Comparison of ENCODE assay signal across 28 cellular contexts in the genomic region with DNA sequence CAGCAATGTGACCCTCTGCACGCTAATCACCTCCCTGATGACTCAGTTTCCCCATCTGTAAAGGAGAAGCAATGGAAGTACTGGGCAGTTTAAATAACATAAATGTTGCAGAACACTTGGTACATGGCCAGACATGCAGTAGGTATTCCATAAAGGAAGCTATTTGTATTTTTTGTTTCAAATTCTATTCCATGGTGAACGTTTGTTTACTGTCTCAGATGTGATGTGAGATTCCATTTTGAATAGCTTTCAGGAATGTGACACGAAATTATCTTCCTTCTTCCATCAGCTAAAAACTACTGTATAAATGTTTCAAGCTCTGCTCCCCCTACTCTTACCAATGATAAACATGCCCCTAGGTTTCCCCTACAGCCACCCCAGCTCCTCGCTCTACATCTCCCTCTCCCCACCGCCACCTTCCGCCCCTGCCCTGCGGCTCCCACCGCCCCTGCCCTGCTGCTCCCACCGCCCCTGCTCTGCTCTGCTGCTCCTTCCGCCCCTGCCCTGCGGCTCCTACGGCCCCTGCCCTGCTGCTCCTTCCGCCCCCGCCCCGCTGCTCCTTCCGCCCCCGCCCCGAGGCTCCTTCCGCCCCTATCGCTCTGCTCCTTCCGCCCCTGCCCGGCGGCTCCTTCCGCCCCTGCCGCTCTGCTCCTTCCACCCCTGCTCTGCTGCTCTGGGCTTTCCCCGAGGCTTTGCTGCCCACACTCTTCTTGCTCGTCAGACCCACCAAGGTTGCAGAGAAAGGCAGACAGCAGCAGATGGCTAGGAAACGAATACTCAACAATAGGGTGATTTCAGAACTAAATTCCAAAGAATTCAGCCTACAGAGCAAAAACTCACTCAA.
DNase-seq lines count a peak whose midpoint lies in the region; ATAC-seq and TF ChIP-seq lines count a peak whose summit lies in the region.
"Had no signal": no experiment of that assay in that cellular context is flagged by ENCODE, and none has a peak within 500 bp of the region (broad histone marks: within the 10 kb centered on the region; RNA-seq: fewer than 3 reads in every experiment).

No MANE protein-coding gene starts in this region.

- peak overlapping the region; percentile 100; the same call in 1 of the 2 replicates for H3K27ac Mint-ChIP-seq in HFFc6
- H3K27ac Mint-ChIP-seq: activated CD4-positive, alpha-beta memory T cell treated with anti-CD3 and anti-CD28 coated beads for 36 hours; activated naive CD4-positive, alpha-beta T cell treated with anti-CD3 and anti-CD28 coated beads for 36 hours; activated T-helper 1 cell treated with anti-CD3 and anti-CD28 coated beads, Interleukin-12 subunit alpha, Interleukin-12 subunit beta, Interleukin-2, Interleukin-4 antibody, amounts not matched to agents 30 ng/mL and 10 ng/mL and 1 ng/mL, durations not matched to agents 14 hours and 24 hours and 36 hours had no signal

- no peaks in the 10 kb centered on the region for H3K27me3 ChIP-seq in foreskin keratinocyte
- H3K27me3 ChIP-seq: adrenal gland, body of pancreas, neutrophil, SJSA1 had no signal

- no peaks in the 10 kb centered on the region; the same call in 1 of the 2 replicates for H3K27me3 Mint-ChIP-seq in HFFc6 (ENCODE audit: insufficient read depth)

- ATAC-seq in foreskin keratinocyte (no peak), GM18868 (IDR thresholded peaks at IDR 0.05; ENCODE audit: unreplicated experiment) (no peak), GM18870 (IDR thresholded peaks at IDR 0.05; ENCODE audit: unreplicated experiment) (no peak)
- ATAC-seq: body of pancreas had no signal

- peaks cover 35% of the 10 kb centered on the region for H3K36me3 Mint-ChIP-seq in HFFc6 (ENCODE audit: low read depth)
- H3K36me3 Mint-ChIP-seq: activated CD4-positive, alpha-beta memory T cell treated with anti-CD3 and anti-CD28 coated beads for 36 hours had no signal

- H3K4me1 Mint-ChIP-seq in HFFc6 (ENCODE audit: low read depth): peaks cover 52% of the 10 kb centered on the region

- H3K9me3 Mint-ChIP-seq in HFFc6: peaks cover 6% of the 10 kb centered on the region; the same call in 1 of the 2 replicates
- H3K9me3 Mint-ChIP-seq: activated CD4-positive, alpha-beta memory T cell treated with anti-CD3 and anti-CD28 coated beads for 36 hours; activated naive CD4-positive, alpha-beta T cell treated with anti-CD3 and anti-CD28 coated beads for 36 hours; activated T-helper 1 cell treated with anti-CD3 and anti-CD28 coated beads, Interleukin-12 subunit alpha, Interleukin-12 subunit beta, Interleukin-2, Interleukin-4 antibody, amounts not matched to agents 30 ng/mL and 10 ng/mL and 1 ng/mL, durations not matched to agents 14 hours and 24 hours and 36 hours had no signal

- H3K4me3 Mint-ChIP-seq in HFFc6: no peak overlapping the region
- H3K4me3 Mint-ChIP-seq: activated CD4-positive, alpha-beta memory T cell treated with anti-CD3 and anti-CD28 coated beads for 36 hours; activated naive CD4-positive, alpha-beta T cell treated with anti-CD3 and anti-CD28 coated beads for 36 hours; activated T-helper 1 cell treated with anti-CD3 and anti-CD28 coated beads, Interleukin-12 subunit alpha, Interleukin-12 subunit beta, Interleukin-2, Interleukin-4 antibody, amounts not matched to agents 30 ng/mL and 10 ng/mL and 1 ng/mL, durations not matched to agents 14 hours and 24 hours and 36 hours had no signal

- peak overlapping the region; percentile 80 for H3K27ac ChIP-seq in foreskin keratinocyte
- H3K27ac ChIP-seq: adrenal gland, body of pancreas, HL-60, neutrophil had no signal

- peaks cover 20% of the 10 kb centered on the region for H3K4me1 ChIP-seq in foreskin keratinocyte
- H3K4me1 ChIP-seq: adrenal gland, body of pancreas had no signal

- TF ChIP-seq CTCF in HFFc6 (IDR thresholded peaks at IDR 0.05) (no peak), foreskin keratinocyte (conservative IDR thresholded peaks at IDR 0.05) (no peak)

- DNase-seq in HFFc6 (no peak), RPMI7951 (ENCODE audit: low read depth) (peak; percentile 35), foreskin keratinocyte (peak in 1 of 2 donors; percentile 41), putamen (ENCODE audit: low spot score) (peak; percentile 18), NCI-H345 (lab: John Stamatoyannopoulos, UW) (no peak)
- DNase-seq in stimulated activated CD8-positive, alpha-beta memory T cell treated with anti-CD3 and anti-CD28 coated beads, Interleukin-4, amount 100 ng/mL, for 48 hours: no peak
- DNase-seq: activated CD4-positive, alpha-beta memory T cell treated with anti-CD3 and anti-CD28 coated beads for 36 hours; activated CD8-positive, alpha-beta memory T cell treated with anti-CD3 and anti-CD28 coated beads, Interleukin-2, amount 50 U/mL, for 4 hours; activated naive CD4-positive, alpha-beta T cell treated with anti-CD3 and anti-CD28 coated beads for 36 hours; body of pancreas; C1 segment of cervical spinal cord; cerebellar nuclear complex; COR-L47; DMS53; NCI-H1048; NCI-H1694; NCI-H2171; NCI-H526 treated with DMSO at 0.1 percent for 48 hours; small intestine; stimulated activated CD4-positive, alpha-beta T cell treated with anti-CD3 and anti-CD28 coated beads, Interleukin-1b, Interleukin-23, amount 100 ng/mL, for 48 hours; substantia nigra had no signal

Comparison
In these comparisons a context has a peak if more than half of its experiments do, and no peak if none do; other contexts are left out.
1. DNase-seq: peak in RPMI7951 (single experiment) and putamen (single experiment); none in HFFc6 (single experiment), stimulated activated CD8-positive, alpha-beta memory T cell treated with anti-CD3 and anti-CD28 coated beads, Interleukin-4, amount 100 ng/mL, for 48 hours (single experiment) and NCI-H345 (single experiment).